8 cellular contexts compared by ENCODE assay signal in the genomic region with DNA sequence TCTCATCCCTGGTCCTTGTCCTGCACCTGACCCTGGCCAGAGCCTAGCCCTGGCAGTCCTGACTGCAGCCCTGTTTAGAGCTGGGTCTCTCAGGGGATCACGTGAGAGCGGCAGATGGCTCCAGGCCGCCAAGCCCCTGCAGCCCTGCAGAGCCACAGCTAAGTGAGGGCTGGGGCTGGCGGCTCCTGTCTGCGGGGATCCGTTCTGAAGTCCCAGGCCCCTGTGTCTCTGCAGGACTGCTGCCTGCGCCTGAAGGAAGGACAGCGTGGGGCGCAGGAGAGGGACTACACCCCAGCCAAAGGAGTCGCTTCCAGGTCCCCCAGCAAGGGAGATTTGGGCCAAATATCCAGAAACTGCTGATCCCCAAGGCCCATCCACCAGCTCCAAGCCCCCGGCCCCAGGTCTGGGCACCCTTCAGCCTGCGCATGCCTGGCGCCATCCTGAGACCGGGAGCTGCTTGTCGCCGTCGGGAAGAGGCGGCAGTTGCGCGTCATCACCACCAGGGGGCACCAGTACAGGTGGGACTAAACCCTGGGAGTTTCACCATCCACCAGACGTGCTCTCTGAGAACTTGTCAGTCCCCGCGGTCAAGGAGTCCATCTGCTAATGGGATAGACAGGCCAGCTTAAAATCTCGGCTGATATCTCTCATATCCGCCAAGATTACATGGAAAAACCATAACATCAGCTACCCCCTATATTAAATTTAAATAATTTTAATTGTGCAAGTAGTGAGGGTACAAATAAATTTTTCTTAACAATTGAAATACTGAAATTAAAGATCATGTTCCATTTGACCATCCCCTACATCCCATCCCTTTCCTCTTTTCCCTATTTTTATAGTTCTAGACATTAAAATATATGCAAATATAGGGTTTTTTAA. TPM values are rescaled to one million over a fixed set of nuclear protein-coding genes. Genes with fewer than 3 reads are reported as not detected.
DNase-seq lines count a peak whose midpoint lies in the region; ATAC-seq and TF ChIP-seq lines count a peak whose summit lies in the region.

No MANE protein-coding gene starts in this region.

- H3K27ac ChIP-seq in right lobe of liver: no peak overlapping the region

- TF ChIP-seq CTCF in AG09309 (IDR thresholded peaks at IDR 0.05; ENCODE audit: control insufficient read depth, insufficient read depth, low read depth, low read length, missing control alignments) (peak; percentile 98), right lobe of liver (IDR thresholded peaks at IDR 0.05) (peak; percentile 90 to 99 (median 98))

- DNase-seq in AG09309 (ENCODE audit: low read depth) (no peak), NCI-H2171 treated with DMSO at 0.1 percent for 48 hours (lab: John Stamatoyannopoulos, UW) (peak; percentile 88), dedifferentiated amniotic fluid mesenchymal stem cell (ENCODE audit: extremely low spot score) (peak; percentile 30), right lobe of liver (peak; percentile 85 to 89 (median 87))
- peak; percentile 74 for DNase-seq in activated CD4-positive, CD25-positive, alpha-beta regulatory T cell treated with anti-CD3 and anti-CD28 coated beads, Interleukin-2, amount 50 U/mL, for 72 hours
- peak; percentile 17 for DNase-seq in stimulated activated CD8-positive, alpha-beta memory T cell treated with anti-CD3 and anti-CD28 coated beads, Interleukin-12 subunit alpha, Interleukin-12 subunit beta, amount 100 ng/mL, for 1 hour (ENCODE audit: low read depth)

- H3K4me3 ChIP-seq in AG09309 (ENCODE audit: control insufficient read depth, low read depth, low read length) (no peak overlapping the region), right lobe of liver (no peak overlapping the region)

- no peak for TF ChIP-seq POLR2A in right lobe of liver (IDR thresholded peaks at IDR 0.05)

- no peaks in the 10 kb centered on the region for H3K36me3 ChIP-seq in right lobe of liver

- WGBS in right lobe of liver (ENCODE audit: insufficient coverage, low coverage, low lambda C conversion rate, missing lambda C conversion rate): 8% methylated on average over 4 of the region's 25 CpGs

- peak; percentile 56 for ATAC-seq in GM18520 (IDR thresholded peaks at IDR 0.05; ENCODE audit: unreplicated experiment)
- peak; percentile 71 for ATAC-seq in HG03064 (IDR thresholded peaks at IDR 0.05; ENCODE audit: low read depth, unreplicated experiment)
- peak; percentile 96 to 99 (median 98) for ATAC-seq in right lobe of liver

- no peaks in the 10 kb centered on the region for H3K9me3 ChIP-seq in right lobe of liver

- no peaks in the 10 kb centered on the region for H3K4me1 ChIP-seq in right lobe of liver

- intact Hi-C loops in right lobe of liver (cut with DNase I): no loop called here

- no peaks in the 10 kb centered on the region for H3K27me3 ChIP-seq in right lobe of liver

RNA-seq across cellular contexts. Expression of gene GHRHR, which starts 25.1 kb away (rescaled TPM):
- total RNA-seq in right lobe of liver: under 1 TPM in 3 of 6 experiments, not detected in 3; 0.37 to 0.60 (median 0.59) TPM

RNA-seq across cellular contexts. Expression of gene AQP1, which starts 27.0 kb away (rescaled TPM):
- 10 to 100 TPM; 11.3 to 20.8 (median 14.8) TPM for total RNA-seq in right lobe of liver
